In genomic region chr6:47477497-47478232, GRCh38 we compare ENCODE assay signal across 8 cellular contexts.
DNase-seq lines count a peak whose midpoint lies in the region; ATAC-seq lines count a peak whose summit lies in the region.

Gene CD2AP, plus strand, starts transcription at chr6:47477789. Its CDS starts 456 bp downstream, at chr6:47478245.

- H3K27ac Mint-ChIP-seq in central memory CD8-positive, alpha-beta T cell (ENCODE audit: low read depth): peak within 1 kb of the TSS; percentile 99

- peaks cover 9% of the 10 kb centered on the region for H3K36me3 Mint-ChIP-seq in central memory CD8-positive, alpha-beta T cell (ENCODE audit: insufficient read depth)

- H3K27me3 Mint-ChIP-seq in central memory CD8-positive, alpha-beta T cell: no peaks in the 10 kb centered on the region

- H3K4me1 Mint-ChIP-seq in central memory CD8-positive, alpha-beta T cell: peaks cover 35% of the 10 kb centered on the region

- ATAC-seq in GM19035 (IDR thresholded peaks at IDR 0.05; ENCODE audit: unreplicated experiment) (peak; percentile 77), HG03342 (IDR thresholded peaks at IDR 0.05; ENCODE audit: unreplicated experiment) (peak; percentile 80)
- ATAC-seq in activated CD4-positive, CD25-positive, alpha-beta regulatory T cell treated with anti-CD3 and anti-CD28 coated beads, Interleukin-2, amount 50 U/mL, for 24 hours: peak; percentile 84 to 88
- ATAC-seq in central memory CD8-positive, alpha-beta T cell (replicated peaks; ENCODE audit: extremely low read depth, poor library complexity, severe bottlenecking): peak; percentile 82

- peak within 1 kb of the TSS; percentile 98 for H3K4me3 Mint-ChIP-seq in central memory CD8-positive, alpha-beta T cell

- DNase-seq in AML-193 (lab: John Stamatoyannopoulos, UW) (peak; percentile 73 to 80), NCI-H345 treated with DMSO at 0.1 percent for 48 hours (lab: John Stamatoyannopoulos, UW; ENCODE audit: unreplicated experiment) (peak; percentile 80), iris pigment epithelial cell (ENCODE audit: low read depth) (peak; percentile 68)
- DNase-seq in central memory CD8-positive, alpha-beta T cell (ENCODE audit: low spot score in 2 of 2): peak; percentile 82 to 92
- DNase-seq in stimulated activated CD4-positive, alpha-beta T cell treated with anti-CD3 and anti-CD28 coated beads, Interleukin-12 subunit alpha, Interleukin-12 subunit beta, amount 100 ng/mL, for 48 hours (ENCODE audit: low read depth in 2 of 3, low spot score in 1 of 3): peak; percentile 74 to 78 (median 75)

- no peaks in the 10 kb centered on the region for H3K9me3 Mint-ChIP-seq in central memory CD8-positive, alpha-beta T cell

Comparison
In these comparisons a context has a peak if more than half of its experiments do, and no peak if none do; other contexts are left out.
1. Peak in every context shown above with its lines: DNase-seq and ATAC-seq.